22 cellular contexts compared by ENCODE assay signal in the genomic region with DNA sequence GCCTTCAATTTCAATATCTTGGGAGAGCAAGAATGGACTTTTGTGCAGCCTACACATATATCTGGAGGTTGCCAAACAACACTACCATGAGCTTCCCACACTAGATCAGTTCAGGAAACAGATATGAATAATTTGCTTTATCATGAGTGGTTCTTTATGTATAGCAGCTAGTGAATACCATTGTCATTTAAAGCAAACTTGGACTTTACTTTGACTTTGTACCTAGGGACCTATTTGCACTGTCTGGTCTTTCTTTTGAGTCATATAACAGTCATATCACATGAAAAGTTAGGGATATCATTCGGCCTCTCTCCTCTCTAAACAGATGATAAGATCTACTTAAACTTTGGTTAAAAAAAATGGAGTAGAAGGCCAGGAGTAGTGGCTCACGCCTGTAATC.
"Had no signal": no experiment of that assay in that cellular context is flagged by ENCODE, and none has a peak within 500 bp of the region (broad histone marks: within the 10 kb centered on the region; RNA-seq: fewer than 3 reads in every experiment).

No MANE protein-coding gene starts in this region.

- H3K36me3 Mint-ChIP-seq: immature natural killer cell; stimulated activated memory B cell treated with anti-CD40 and anti-IgM and Interleukin-4, amounts not matched to agents 10 μg/mL and 1 μg/mL and 100 μg/mL, for 72 hours had no signal

- H3K27ac Mint-ChIP-seq: dendritic cell treated with granulocyte-macrophage colony-stimulating factor and Interleukin-4, amounts not matched to agents 40 ng/mL and 50 ng/mL, for 4 days; effector memory CD8-positive, alpha-beta T cell; stimulated activated memory B cell treated with anti-CD40 and anti-IgM and Interleukin-4, amounts not matched to agents 10 μg/mL and 1 μg/mL and 100 μg/mL, for 72 hours had no signal

- H3K4me3 ChIP-seq: esophagus squamous epithelium, gastroesophageal sphincter, left ventricle myocardium inferior, lung, ovary, smooth muscle cell, testis, tibial nerve, upper lobe of right lung, vagina had no signal

- H3K36me3 ChIP-seq: esophagus squamous epithelium, gastroesophageal sphincter, left ventricle myocardium inferior, ovary, tibial nerve, upper lobe of right lung, vagina had no signal

- H3K9me3 ChIP-seq: esophagus squamous epithelium, gastroesophageal sphincter, left ventricle myocardium inferior, ovary, testis, tibial nerve, upper lobe of right lung, vagina had no signal

- H3K4me1 ChIP-seq: testis had no signal

- H3K27me3 ChIP-seq: esophagus squamous epithelium, gastroesophageal sphincter, ovary, testis, upper lobe of right lung, vagina had no signal

- H3K4me3 Mint-ChIP-seq: dendritic cell treated with granulocyte-macrophage colony-stimulating factor and Interleukin-4, amounts not matched to agents 40 ng/mL and 50 ng/mL, for 4 days; effector memory CD8-positive, alpha-beta T cell; immature natural killer cell; neural crest cell; stimulated activated memory B cell treated with anti-CD40 and anti-IgM and Interleukin-4, amounts not matched to agents 10 μg/mL and 1 μg/mL and 100 μg/mL, for 72 hours; stimulated activated naive CD8-positive, alpha-beta T cell treated with anti-CD3 and anti-CD28 coated beads, Interleukin-15, amount 100 ng/mL, for 72 hours had no signal

- DNase-seq: effector memory CD8-positive, alpha-beta T cell; esophagus squamous epithelium; foreskin fibroblast; glutamatergic neuron; immature natural killer cell; left ventricle myocardium inferior; mesenchymal stem cell; midbrain; ovary; right cardiac atrium; stimulated activated CD4-positive, alpha-beta T cell treated with anti-CD3 and anti-CD28 coated beads, Interleukin-4, amount 100 ng/mL, for 24 hours; stimulated activated naive CD8-positive, alpha-beta T cell treated with anti-CD3 and anti-CD28 coated beads, Interleukin-15, amount 100 ng/mL, for 72 hours; testis; upper lobe of right lung had no signal

- H3K9me3 Mint-ChIP-seq: dendritic cell treated with granulocyte-macrophage colony-stimulating factor and Interleukin-4, amounts not matched to agents 40 ng/mL and 50 ng/mL, for 4 days; effector memory CD8-positive, alpha-beta T cell; immature natural killer cell; neural crest cell; stimulated activated memory B cell treated with anti-CD40 and anti-IgM and Interleukin-4, amounts not matched to agents 10 μg/mL and 1 μg/mL and 100 μg/mL, for 72 hours; stimulated activated naive CD8-positive, alpha-beta T cell treated with anti-CD3 and anti-CD28 coated beads, Interleukin-15, amount 100 ng/mL, for 72 hours had no signal

- H3K4me2 ChIP-seq: smooth muscle cell had no signal

- H3K27ac ChIP-seq: esophagus squamous epithelium, gastroesophageal sphincter, left ventricle myocardium inferior, ovary, testis, tibial nerve, upper lobe of right lung, vagina had no signal

- H3K27me3 Mint-ChIP-seq: dendritic cell treated with granulocyte-macrophage colony-stimulating factor and Interleukin-4, amounts not matched to agents 40 ng/mL and 50 ng/mL, for 4 days; effector memory CD8-positive, alpha-beta T cell; stimulated activated memory B cell treated with anti-CD40 and anti-IgM and Interleukin-4, amounts not matched to agents 10 μg/mL and 1 μg/mL and 100 μg/mL, for 72 hours; stimulated activated naive CD8-positive, alpha-beta T cell treated with anti-CD3 and anti-CD28 coated beads, Interleukin-15, amount 100 ng/mL, for 72 hours had no signal

- ATAC-seq: effector memory CD8-positive, alpha-beta T cell; gastroesophageal sphincter; right cardiac atrium; stimulated activated memory B cell treated with anti-CD40 and anti-IgM and Interleukin-4, amounts not matched to agents 10 μg/mL and 1 μg/mL and 100 μg/mL, for 72 hours; stimulated activated naive CD8-positive, alpha-beta T cell treated with anti-CD3 and anti-CD28 coated beads, Interleukin-15, amount 100 ng/mL, for 72 hours; upper lobe of right lung had no signal
